Comparison of ENCODE assay signal across 1 cellular context in the genomic region with DNA sequence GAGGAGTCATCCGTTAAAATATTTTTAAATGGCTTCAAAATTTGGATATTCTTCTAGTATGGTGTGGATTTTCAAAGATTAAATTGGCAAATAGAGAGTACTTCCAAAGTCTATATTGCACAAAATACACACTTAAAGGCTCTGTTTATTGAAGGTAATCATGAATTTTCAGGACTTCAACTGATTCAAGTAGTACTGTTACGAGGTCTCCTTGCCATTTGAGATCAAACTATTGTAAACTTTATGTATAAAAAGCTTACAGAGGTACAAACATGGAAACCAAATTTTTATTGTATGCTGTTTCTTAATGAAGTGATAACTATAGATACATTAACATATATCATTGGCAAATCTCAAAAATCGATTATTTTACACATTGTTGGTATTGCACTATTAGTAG.
TF ChIP-seq lines count a peak whose summit lies in the region.

No MANE protein-coding gene starts in this region.

TF ChIP-seq in HEK293, 187 proteins besides CTCF, POLR2A, EP300 and RAD21 (continued from another document):
- TF ChIP-seq, protein P1, sequence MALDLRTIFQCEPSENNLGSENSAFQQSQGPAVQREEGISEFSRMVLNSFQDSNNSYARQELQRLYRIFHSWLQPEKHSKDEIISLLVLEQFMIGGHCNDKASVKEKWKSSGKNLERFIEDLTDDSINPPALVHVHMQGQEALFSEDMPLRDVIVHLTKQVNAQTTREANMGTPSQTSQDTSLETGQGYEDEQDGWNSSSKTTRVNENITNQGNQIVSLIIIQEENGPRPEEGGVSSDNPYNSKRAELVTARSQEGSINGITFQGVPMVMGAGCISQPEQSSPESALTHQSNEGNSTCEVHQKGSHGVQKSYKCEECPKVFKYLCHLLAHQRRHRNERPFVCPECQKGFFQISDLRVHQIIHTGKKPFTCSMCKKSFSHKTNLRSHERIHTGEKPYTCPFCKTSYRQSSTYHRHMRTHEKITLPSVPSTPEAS (tag by site-specific recombination; IDR thresholded peaks at IDR 0.05), result no peak
- no peak for TF ChIP-seq RBAK (tag by site-specific recombination; IDR thresholded peaks at IDR 0.05)
- no peak for TF ChIP-seq ZNF335 (tag by site-specific recombination; conservative IDR thresholded peaks at IDR 0.05)
- TF ChIP-seq ZNF707 (tag by site-specific recombination; IDR thresholded peaks at IDR 0.05), result no peak
TF ChIP-seq in HEK293: peak in this region for 0.
